In the genomic region with DNA sequence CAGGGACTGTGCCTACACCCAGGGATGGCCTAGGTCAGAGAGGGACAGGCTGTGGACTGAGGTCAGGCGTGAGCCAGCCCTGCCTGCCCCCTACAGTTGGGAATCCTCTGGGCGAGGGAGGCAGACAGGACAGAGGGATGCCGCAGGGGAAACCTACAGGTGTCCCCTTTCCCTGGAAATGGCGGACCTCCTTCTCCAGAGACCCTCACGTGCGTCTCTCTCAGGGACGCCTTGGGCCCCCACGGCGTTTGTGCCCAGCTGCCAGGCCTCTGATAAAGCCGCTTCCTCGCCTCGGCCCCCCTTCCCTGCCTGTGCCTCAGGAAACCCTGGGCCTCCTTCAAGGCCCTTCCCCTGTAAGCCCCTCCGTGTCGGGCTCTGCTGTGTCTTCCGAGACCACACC, we compare ENCODE assay signal across 8 cellular contexts.
A peak's percentile ranks its signal among the peaks of the same experiment; 100 is the strongest.
DNase-seq lines count a peak whose midpoint lies in the region; ATAC-seq and TF ChIP-seq lines count a peak whose summit lies in the region.

No MANE protein-coding gene starts in this region.

- CTCF ChIA-PET in Calu3 (lab: Charles Lee): no interaction called here

- BruUV-seq in Calu3 (replicated peaks; lab: Mats Ljungman, UMichigan): no TSS peak

- intact Hi-C loops in heart left ventricle (cut with DNase I): loop anchor here in 5 of 10 donors (5.0 to 10.0 kb wide), 7 partner anchors 79 to 959 kb away; a partner anchor contains a TSS
- intact Hi-C loops in Right ventricle myocardium superior (cut with DNase I): no loop called here
- intact Hi-C loops in head of caudate nucleus (cut with DNase I): loop anchor here (10.0 kb wide), 1 partner anchor 279 kb away; no protein-coding TSS in a partner anchor
- intact Hi-C loops in Calu3 (cut with micrococcal nuclease; ENCODE audit: unreplicated experiment): no loop called here

- TF ChIP-seq CTCF in heart left ventricle (IDR thresholded peaks at IDR 0.05): no peak
- TF ChIP-seq CTCF in Calu3 (IDR thresholded peaks at IDR 0.05; ENCODE audit: unreplicated experiment): no peak

- no peak overlapping the region for H3K9ac ChIP-seq in neuronal stem cell (ENCODE audit: low read depth, low read length, poor library complexity)

- H2AK5ac ChIP-seq in neuronal stem cell (ENCODE audit: low read depth, low read length): peak overlapping the region; percentile 90

- H3K4me3 ChIP-seq in heart left ventricle: peak overlapping the region in 10 of 12 donors; percentile 18 to 57 (median 42)
- no peak overlapping the region for H3K4me3 ChIP-seq in neuronal stem cell (ENCODE audit: low read length in 2 of 2)

- H3K36me3 Mint-ChIP-seq in effector memory CD8-positive, alpha-beta T cell (ENCODE audit: insufficient read depth): peaks cover 8% of the 10 kb centered on the region
- no peaks in the 10 kb centered on the region for H3K36me3 Mint-ChIP-seq in Calu3 (ENCODE audit: insufficient read depth, unreplicated experiment)

- no peak overlapping the region for H3K14ac ChIP-seq in neuronal stem cell (ENCODE audit: low read length)

- peaks cover 1% of the 10 kb centered on the region for H3K79me1 ChIP-seq in neuronal stem cell (ENCODE audit: low read depth, low read length)

- peak overlapping the region; percentile 86 to 89 for H3K27ac Mint-ChIP-seq in effector memory CD8-positive, alpha-beta T cell
- no peak overlapping the region for H3K27ac Mint-ChIP-seq in Calu3 (ENCODE audit: unreplicated experiment)

- peak overlapping the region; percentile 76 to 77 for H3K4me3 Mint-ChIP-seq in effector memory CD8-positive, alpha-beta T cell
- H3K4me3 Mint-ChIP-seq in Calu3 (ENCODE audit: low read depth, unreplicated experiment): no peak overlapping the region

- peaks cover 10 to 13% of the 10 kb centered on the region in 2 donors for H3K4me1 Mint-ChIP-seq in effector memory CD8-positive, alpha-beta T cell (ENCODE audit: low read depth in 2 of 2)
- no peaks in the 10 kb centered on the region for H3K4me1 Mint-ChIP-seq in Calu3 (ENCODE audit: low read depth, unreplicated experiment)

- H2BK15ac ChIP-seq in neuronal stem cell (ENCODE audit: low read length): peak overlapping the region; percentile 72

- 72 to 86% (median 79%) methylated on average over 10 to 15 of the region's 15 CpGs for WGBS in heart left ventricle, 4 donors
- WGBS in neuronal stem cell (ENCODE audit: extremely low coverage in 2 of 2, insufficient read length in 2 of 2, insufficient replicate concordance in 1 of 2), 2 donors: no CpG with 5 or more reads among the region's 15 CpGs

- no peak overlapping the region for H4K91ac ChIP-seq in neuronal stem cell (ENCODE audit: low read depth, low read length, poor library complexity)

- H3K9me3 Mint-ChIP-seq in effector memory CD8-positive, alpha-beta T cell: no peaks in the 10 kb centered on the region
- no peaks in the 10 kb centered on the region for H3K9me3 Mint-ChIP-seq in Calu3 (ENCODE audit: low read depth, unreplicated experiment)

- H3K36me3 ChIP-seq in heart left ventricle (no peaks in the 10 kb centered on the region), neuronal stem cell (replicated peaks in 1 of 2; ENCODE audit: control insufficient read depth in 2 of 2, insufficient read depth in 2 of 2, low read length in 2 of 2) (no peaks in the 10 kb centered on the region)

- no peak for TF ChIP-seq POLR2A in heart left ventricle (IDR thresholded peaks at IDR 0.05)

- no peak overlapping the region for H4K8ac ChIP-seq in neuronal stem cell (ENCODE audit: low read depth, low read length)

- H2BK120ac ChIP-seq in neuronal stem cell (ENCODE audit: low read depth, low read length): no peak overlapping the region

- H2BK12ac ChIP-seq in neuronal stem cell (ENCODE audit: low read length): no peak overlapping the region

- no peak overlapping the region for H3K4me2 ChIP-seq in neuronal stem cell (ENCODE audit: insufficient read depth, low read length, poor library complexity, severe bottlenecking)

- H3K27me3 Mint-ChIP-seq in effector memory CD8-positive, alpha-beta T cell: no peaks in the 10 kb centered on the region
- peaks cover 16% of the 10 kb centered on the region for H3K27me3 Mint-ChIP-seq in Calu3 (ENCODE audit: unreplicated experiment)

- H3K9me3 ChIP-seq in heart left ventricle (no peaks in the 10 kb centered on the region), neuronal stem cell (replicated peaks in 1 of 2; ENCODE audit: control insufficient read depth in 2 of 2, insufficient read depth in 1 of 2, low read depth in 1 of 2, low read length in 2 of 2) (no peaks in the 10 kb centered on the region)

- ATAC-seq in heart left ventricle (no peak), Right ventricle myocardium superior (ENCODE audit: poor library complexity) (no peak)
- ATAC-seq in effector memory CD8-positive, alpha-beta T cell (replicated peaks): no peak

- no peak overlapping the region for H2AFZ ChIP-seq in neuronal stem cell (ENCODE audit: low read length)

- H3K27ac ChIP-seq in heart left ventricle: peak overlapping the region; percentile 82 to 96 (median 90)
- H3K27ac ChIP-seq in neuronal stem cell (replicated peaks; ENCODE audit: low read length): no peak overlapping the region

- no peak overlapping the region for H3K4ac ChIP-seq in neuronal stem cell (ENCODE audit: low read length)

- H3K4me1 ChIP-seq in heart left ventricle (peaks cover 3 to 38% (median 21%) of the 10 kb centered on the region in 12 donors), neuronal stem cell (ENCODE audit: control insufficient read depth in 2 of 2, insufficient read depth in 1 of 2, low read depth in 1 of 2, low read length in 2 of 2) (peaks cover 0 to 10% of the 10 kb centered on the region in 2 donors)

- DNase-seq in heart left ventricle (peak in 2 of 5 donors; percentile 8 to 57), Right ventricle myocardium superior (no peak), neuronal stem cell (ENCODE audit: low spot score) (no peak), NCI-H146 treated with DMSO at 0.1 percent for 48 hours (lab: John Stamatoyannopoulos, UW; ENCODE audit: unreplicated experiment) (no peak), head of caudate nucleus (no peak), NCI-H2081 (lab: John Stamatoyannopoulos, UW) (no peak), Calu3 (no peak)
- DNase-seq in effector memory CD8-positive, alpha-beta T cell: no peak

- no peak overlapping the region for H3K23ac ChIP-seq in neuronal stem cell (ENCODE audit: low read depth, low read length, poor library complexity)

- no peak overlapping the region for H2BK5ac ChIP-seq in neuronal stem cell (ENCODE audit: low read length)

- H3K18ac ChIP-seq in neuronal stem cell (ENCODE audit: low read length): peak overlapping the region; percentile 70

- H3K27me3 ChIP-seq in heart left ventricle (no peaks in the 10 kb centered on the region), neuronal stem cell (ENCODE audit: control insufficient read depth in 3 of 3, insufficient read depth in 3 of 3, low read depth in 1 of 3, low read length in 3 of 3) (peaks cover 0 to 6% (median 0%) of the 10 kb centered on the region in 3 experiments)

Comparison
In these comparisons a context has a peak if more than half of its experiments do, and no peak if none do; other contexts are left out.
1. H3K4me3 ChIP-seq: peak in heart left ventricle (10 of 12); none in neuronal stem cell (0 of 2).